Comparison of ENCODE assay signal across 1 cellular context in the genomic region with DNA sequence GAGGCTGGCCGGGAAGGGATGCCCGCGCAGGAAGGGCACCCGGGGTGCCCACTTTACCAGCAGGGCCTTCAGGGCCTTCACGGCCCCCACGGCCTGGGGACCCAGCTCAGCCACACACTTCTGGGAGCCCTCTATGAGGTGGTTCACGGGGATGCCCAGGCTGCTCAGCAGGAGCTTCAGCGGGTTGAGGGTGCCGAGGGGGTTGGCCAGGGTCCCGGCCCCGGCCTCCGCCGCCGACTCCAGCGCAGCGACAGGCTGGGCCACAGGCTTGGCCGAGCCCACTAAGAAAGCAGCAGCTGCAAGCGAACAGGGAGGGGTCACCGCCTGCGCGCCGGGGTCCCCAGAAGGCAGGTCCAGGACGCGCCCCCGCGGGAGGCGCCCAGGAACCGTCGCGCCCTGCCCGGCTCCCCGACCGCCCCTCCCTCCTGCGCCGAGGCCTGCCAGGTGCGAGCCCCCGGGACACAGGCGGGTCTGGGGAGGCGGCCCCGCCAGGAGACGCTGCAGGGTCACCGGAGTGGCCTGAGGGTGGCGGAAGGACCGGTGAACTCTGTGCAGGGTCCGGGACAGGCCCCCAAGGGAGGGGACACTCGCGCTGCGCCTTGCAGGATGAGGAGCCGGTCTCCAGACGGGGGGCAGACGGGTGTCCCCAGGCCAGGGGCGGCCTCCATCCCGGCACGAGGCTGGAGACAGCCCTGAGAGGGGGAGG.
TF ChIP-seq lines count a peak whose summit lies in the region.

No MANE protein-coding gene starts in this region.

TF ChIP-seq in SK-N-SH treated with all-trans-retinoic acid at 6 μM for 48 hours, 23 proteins besides CTCF, POLR2A, EP300 and RAD21 (continued from another document):
- TF ChIP-seq, protein P1, sequence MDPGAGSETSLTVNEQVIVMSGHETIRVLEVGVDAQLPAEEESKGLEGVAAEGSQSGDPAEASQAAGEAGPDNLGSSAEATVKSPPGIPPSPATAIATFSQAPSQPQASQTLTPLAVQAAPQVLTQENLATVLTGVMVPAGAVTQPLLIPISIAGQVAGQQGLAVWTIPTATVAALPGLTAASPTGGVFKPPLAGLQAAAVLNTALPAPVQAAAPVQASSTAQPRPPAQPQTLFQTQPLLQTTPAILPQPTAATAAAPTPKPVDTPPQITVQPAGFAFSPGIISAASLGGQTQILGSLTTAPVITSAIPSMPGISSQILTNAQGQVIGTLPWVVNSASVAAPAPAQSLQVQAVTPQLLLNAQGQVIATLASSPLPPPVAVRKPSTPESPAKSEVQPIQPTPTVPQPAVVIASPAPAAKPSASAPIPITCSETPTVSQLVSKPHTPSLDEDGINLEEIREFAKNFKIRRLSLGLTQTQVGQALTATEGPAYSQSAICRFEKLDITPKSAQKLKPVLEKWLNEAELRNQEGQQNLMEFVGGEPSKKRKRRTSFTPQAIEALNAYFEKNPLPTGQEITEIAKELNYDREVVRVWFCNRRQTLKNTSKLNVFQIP (CRISPR knock-in tag; IDR thresholded peaks at IDR 0.05; ENCODE audit: borderline replicate concordance, low read depth) = no peak
- no peak for TF ChIP-seq GLIS3 (CRISPR knock-in tag; IDR thresholded peaks at IDR 0.05)
- no peak for TF ChIP-seq TOX (CRISPR knock-in tag; IDR thresholded peaks at IDR 0.05; ENCODE audit: borderline replicate concordance)
- TF ChIP-seq TSHZ2 (CRISPR knock-in tag; IDR thresholded peaks at IDR 0.05) = no peak
- TF ChIP-seq ZFP3 (CRISPR knock-in tag; IDR thresholded peaks at IDR 0.05) = no peak
- no peak for TF ChIP-seq ZNF70 (CRISPR knock-in tag; IDR thresholded peaks at IDR 0.05)
- TF ChIP-seq ESRRG (CRISPR knock-in tag; IDR thresholded peaks at IDR 0.05) = no peak
- no peak for TF ChIP-seq CSDC2 (CRISPR knock-in tag; IDR thresholded peaks at IDR 0.05)
- no peak for TF ChIP-seq BACH2 (CRISPR knock-in tag; IDR thresholded peaks at IDR 0.05; ENCODE audit: borderline replicate concordance)
TF ChIP-seq in SK-N-SH treated with all-trans-retinoic acid at 6 μM for 48 hours: peak in this region for 0.
